8 cellular contexts compared by ENCODE assay signal in the genomic region with DNA sequence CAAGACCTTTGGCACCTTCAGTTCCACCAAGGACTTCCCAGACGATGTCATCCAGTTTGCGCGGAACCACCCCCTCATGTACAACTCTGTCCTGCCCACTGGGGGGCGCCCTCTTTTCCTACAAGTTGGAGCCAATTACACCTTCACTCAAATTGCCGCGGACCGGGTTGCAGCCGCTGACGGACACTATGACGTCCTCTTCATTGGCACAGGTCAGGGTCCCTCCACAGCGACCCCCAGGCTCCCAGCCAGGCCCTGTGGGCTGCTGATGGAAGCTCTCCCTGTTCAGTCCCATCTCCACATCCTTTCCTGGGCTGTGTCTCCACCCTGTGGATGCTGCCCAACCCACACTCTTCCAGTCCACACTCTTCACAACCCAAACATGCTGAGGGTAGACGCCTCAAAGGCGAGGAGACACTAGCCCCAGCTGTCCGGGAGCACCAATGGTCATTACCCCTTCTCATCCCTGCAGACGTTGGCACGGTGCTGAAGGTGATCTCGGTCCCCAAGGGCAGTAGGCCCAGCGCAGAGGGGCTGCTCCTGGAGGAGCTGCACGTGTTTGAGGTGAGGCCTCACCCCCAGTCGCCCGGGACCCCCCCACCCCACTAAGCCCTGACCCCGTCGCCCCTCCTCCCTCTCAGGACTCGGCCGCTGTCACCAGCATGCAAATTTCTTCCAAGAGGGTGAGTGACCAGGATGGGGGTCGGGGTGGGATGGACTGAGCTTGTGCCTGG. TPM values are rescaled to one million over a fixed set of nuclear protein-coding genes. Genes with fewer than 3 reads are reported as not detected.
DNase-seq lines count a peak whose midpoint lies in the region; ATAC-seq and TF ChIP-seq lines count a peak whose summit lies in the region.

No MANE protein-coding gene starts in this region.

- H3K4me3 ChIP-seq in testis, result no peak overlapping the region

- H3K36me3 Mint-ChIP-seq in endothelial cell (ENCODE audit: low read depth, unreplicated experiment), result no peaks in the 10 kb centered on the region
- H3K36me3 Mint-ChIP-seq in natural killer cell treated with Interleukin-12 subunit alpha and Interleukin-12 subunit beta and Interleukin-15 and Interleukin-18, amount 100 ng/mL, for 72 hours, result no peaks in the 10 kb centered on the region

- intact Hi-C loops in testis (cut with DNase I; ENCODE audit: low total_unique reads), result loop anchor here (10.0 kb wide), 1 partner anchor 80 kb away; a partner anchor contains a TSS

- H3K9me3 Mint-ChIP-seq in endothelial cell (ENCODE audit: unreplicated experiment), result no peaks in the 10 kb centered on the region
- H3K9me3 Mint-ChIP-seq in natural killer cell treated with Interleukin-12 subunit alpha and Interleukin-12 subunit beta and Interleukin-15 and Interleukin-18, amount 100 ng/mL, for 72 hours, result no peaks in the 10 kb centered on the region

- 38 to 52% methylated on average over 19 to 26 of the region's 26 CpGs for WGBS in testis, 2 donors

- TF ChIP-seq POLR2A in testis (IDR thresholded peaks at IDR 0.05), result no peak

- no peaks in the 10 kb centered on the region for H3K9me3 ChIP-seq in testis

- H3K27me3 ChIP-seq in testis, result no peaks in the 10 kb centered on the region

- ATAC-seq in natural killer cell treated with Interleukin-12 subunit alpha and Interleukin-12 subunit beta and Interleukin-15 and Interleukin-18, amount 100 ng/mL, for 72 hours, result no peak
- no peak for ATAC-seq in GM21717 (IDR thresholded peaks at IDR 0.05; ENCODE audit: unreplicated experiment)

- no peak overlapping the region for H3K27ac ChIP-seq in testis

- TF ChIP-seq CTCF in endothelial cell (IDR thresholded peaks at IDR 0.05; ENCODE audit: unreplicated experiment) (peak; percentile 93), testis (IDR thresholded peaks at IDR 0.05) (peak; percentile 33 to 68 (median 61))

- peak overlapping the region; percentile 56 for H3K4me3 Mint-ChIP-seq in endothelial cell (ENCODE audit: unreplicated experiment)
- peak overlapping the region; percentile 43 for H3K4me3 Mint-ChIP-seq in natural killer cell treated with Interleukin-12 subunit alpha and Interleukin-12 subunit beta and Interleukin-15 and Interleukin-18, amount 100 ng/mL, for 72 hours

- H3K4me1 ChIP-seq in testis, result peaks cover 10% of the 10 kb centered on the region

- H3K27me3 Mint-ChIP-seq in endothelial cell (ENCODE audit: unreplicated experiment), result peaks cover 21% of the 10 kb centered on the region
- H3K27me3 Mint-ChIP-seq in natural killer cell treated with Interleukin-12 subunit alpha and Interleukin-12 subunit beta and Interleukin-15 and Interleukin-18, amount 100 ng/mL, for 72 hours, result peaks cover 21 to 24% of the 10 kb centered on the region in 2 donors

- H3K4me1 Mint-ChIP-seq in endothelial cell (ENCODE audit: unreplicated experiment), result peaks cover 16% of the 10 kb centered on the region
- H3K4me1 Mint-ChIP-seq in natural killer cell treated with Interleukin-12 subunit alpha and Interleukin-12 subunit beta and Interleukin-15 and Interleukin-18, amount 100 ng/mL, for 72 hours (ENCODE audit: low read depth in 2 of 2), result peaks cover 20 to 22% of the 10 kb centered on the region in 2 donors

- no peaks in the 10 kb centered on the region for H3K36me3 ChIP-seq in testis (ENCODE audit: low read depth, missing control alignments)

- H3K27ac Mint-ChIP-seq in endothelial cell (ENCODE audit: unreplicated experiment), result peak overlapping the region; percentile 52
- H3K27ac Mint-ChIP-seq in natural killer cell treated with Interleukin-12 subunit alpha and Interleukin-12 subunit beta and Interleukin-15 and Interleukin-18, amount 100 ng/mL, for 72 hours, result peak overlapping the region; percentile 14 to 76

- DNase-seq in NOMO-1 (lab: John Stamatoyannopoulos, UW; ENCODE audit: unreplicated experiment in 2 of 2) (peak; percentile 51 to 53), NOMO-1 treated with dmso at 0.1 percent for 144 hours (lab: John Stamatoyannopoulos, UW; ENCODE audit: unreplicated experiment) (no peak), NCI-H82 (lab: John Stamatoyannopoulos, UW) (peak; percentile 78), endothelial cell (ENCODE audit: low spot score) (peak; percentile 74), testis (peak; percentile 74)
- DNase-seq in activated CD8-positive, alpha-beta memory T cell treated with anti-CD3 and anti-CD28 coated beads for 48 hours (ENCODE audit: low read depth in 2 of 3, low spot score in 2 of 3), result peak in 2 of 3 experiments; percentile 56 to 66
- DNase-seq in natural killer cell treated with Interleukin-12 subunit alpha and Interleukin-12 subunit beta and Interleukin-15 and Interleukin-18, amount 100 ng/mL, for 72 hours (ENCODE audit: low spot score), result peak; percentile 79

RNA-seq across cellular contexts. Expression of a gene that starts 4.3 kb away (rescaled TPM):
- total RNA-seq in endothelial cell (ENCODE audit: unreplicated experiment) (0.18 TPM), testis (1 to 10 TPM; 1.5 to 3.2 TPM)
- total RNA-seq in natural killer cell treated with Interleukin-12 subunit alpha and Interleukin-12 subunit beta and Interleukin-15 and Interleukin-18, amount 100 ng/mL, for 72 hours, result not detected
- 2.6 TPM for polyA plus RNA-seq in testis (ENCODE audit: insufficient read depth, low read depth, low replicate concordance)

RNA-seq across cellular contexts. Expression of a gene that starts 5.6 kb away (rescaled TPM):
- total RNA-seq in endothelial cell (ENCODE audit: unreplicated experiment) (1.7 TPM), testis (10 to 100 TPM; 12.9 to 26.7 TPM)
- total RNA-seq in natural killer cell treated with Interleukin-12 subunit alpha and Interleukin-12 subunit beta and Interleukin-15 and Interleukin-18, amount 100 ng/mL, for 72 hours, result 1 to 10 TPM in 1 of 2 donors, under 1 TPM in 1; 0.89 to 1.2 TPM
- 30.2 TPM for polyA plus RNA-seq in testis (ENCODE audit: insufficient read depth, low read depth, low replicate concordance)

RNA-seq across cellular contexts. Expression of a gene that starts 17.7 kb away (rescaled TPM):
- 43.2 TPM for total RNA-seq in endothelial cell (ENCODE audit: unreplicated experiment)
- 100 to 1,000 TPM in 1 of 2 donors, 10 to 100 TPM in 1; 84.2 to 225 TPM for total RNA-seq in natural killer cell treated with Interleukin-12 subunit alpha and Interleukin-12 subunit beta and Interleukin-15 and Interleukin-18, amount 100 ng/mL, for 72 hours
- total RNA-seq in testis, result 10 to 100 TPM; 55.3 to 60.9 TPM
- polyA plus RNA-seq in testis (ENCODE audit: insufficient read depth, low read depth, low replicate concordance), result 42.3 TPM

RNA-seq across cellular contexts. Expression of a gene that starts 24.7 kb away (rescaled TPM):
- total RNA-seq in endothelial cell (ENCODE audit: unreplicated experiment) (12.7 TPM), testis (10 to 100 TPM; 13.8 to 25.2 TPM)
- total RNA-seq in natural killer cell treated with Interleukin-12 subunit alpha and Interleukin-12 subunit beta and Interleukin-15 and Interleukin-18, amount 100 ng/mL, for 72 hours, result 1 to 10 TPM; 5.5 to 5.6 TPM
- polyA plus RNA-seq in testis (ENCODE audit: insufficient read depth, low read depth, low replicate concordance), result 27.9 TPM

RNA-seq across cellular contexts. Expression of a gene that starts 24.7 kb away (rescaled TPM):
- 17.1 TPM for total RNA-seq in endothelial cell (ENCODE audit: unreplicated experiment)
- total RNA-seq in natural killer cell treated with Interleukin-12 subunit alpha and Interleukin-12 subunit beta and Interleukin-15 and Interleukin-18, amount 100 ng/mL, for 72 hours, result 10 to 100 TPM; 13.2 to 15.7 TPM
- 10 to 100 TPM; 37.9 to 79.4 TPM for total RNA-seq in testis
- polyA plus RNA-seq in testis (ENCODE audit: insufficient read depth, low read depth, low replicate concordance), result 72.4 TPM
